Comparison of ENCODE assay signal across 9 cellular contexts in genomic region chr11:119339581-119340334, GRCh38. TPM values are rescaled to one million over a fixed set of nuclear protein-coding genes. Genes with fewer than 3 reads are reported as not detected.
DNase-seq lines count a peak whose midpoint lies in the region; ATAC-seq, FAIRE-seq and TF ChIP-seq lines count a peak whose summit lies in the region.
"Had no signal": no experiment of that assay in that cellular context is flagged by ENCODE, and none has a peak within 500 bp of the region (broad histone marks: within the 10 kb centered on the region; RNA-seq: fewer than 3 reads in every experiment).

No MANE protein-coding gene starts in this region.

- ATAC-seq in IMR-90 (ENCODE audit: low read depth) (peak; percentile 43), pancreas (peak; percentile 66 to 77 (median 72)), HG02870 (IDR thresholded peaks at IDR 0.05; ENCODE audit: unreplicated experiment) (no peak)

- TF ChIP-seq POLR2A in IMR-90 (IDR thresholded peaks at IDR 0.05; ENCODE audit: low read depth, low read length) (no peak), adrenal gland (IDR thresholded peaks at IDR 0.05) (no peak)

- H3K4me2 ChIP-seq in IMR-90 (ENCODE audit: low read depth, low read length) = peak overlapping the region; percentile 56

- H3K56ac ChIP-seq in IMR-90 (ENCODE audit: extremely low read depth, insufficient read depth, low read length) = no peak overlapping the region; the same call in 1 of the 2 replicates

- TF ChIP-seq CTCF in IMR-90 (conservative IDR thresholded peaks at IDR 0.05; ENCODE audit: low read depth, low read length) (peak; percentile 83), adrenal gland (IDR thresholded peaks at IDR 0.05) (peak; percentile 58 to 89 (median 76)), pancreas (IDR thresholded peaks at IDR 0.05) (peak; percentile 76 to 93 (median 84))

- dilution Hi-C loops in IMR-90 (cut with HindIII; ENCODE audit: low sequenced_read_pairs, unreplicated experiment) = no loop called here

- H3K9me1 ChIP-seq in IMR-90 (ENCODE audit: insufficient read depth, low read length) = peaks cover 10% of the 10 kb centered on the region

- H3K4me1 ChIP-seq in IMR-90 (ENCODE audit: control insufficient read depth, insufficient read depth, low read length) (peaks cover 26% of the 10 kb centered on the region), adrenal gland (replicated peaks in 1 of 2) (peaks cover 23 to 49% of the 10 kb centered on the region in 2 donors), pancreas (peaks cover 4 to 25% (median 16%) of the 10 kb centered on the region in 3 donors)

- H2BK15ac ChIP-seq in IMR-90 (ENCODE audit: low read depth, low read length) = peak overlapping the region; percentile 59; the same call in 1 of the 3 replicates

- no peaks in the 10 kb centered on the region for H3K9me3 ChIP-seq in IMR-90 (ENCODE audit: control insufficient read depth, insufficient read depth, low read length)
- H3K9me3 ChIP-seq in adrenal gland (replicated peaks in 1 of 3) = no peaks in the 10 kb centered on the region
- H3K9me3 ChIP-seq in pancreas = no peaks in the 10 kb centered on the region

- H4K91ac ChIP-seq in IMR-90 (ENCODE audit: insufficient read depth, low read depth, low read length) = peak overlapping the region; percentile 95

- intact Hi-C loops in IMR-90 (cut with micrococcal nuclease) = loop anchor here (2.0 to 5.0 kb wide), 2 partner anchors 19 to 192 kb away; partner anchors contain the start of gene ABCG4
- intact Hi-C loops in adrenal gland (cut with DNase I) = loop anchor here in 1 of 2 donors (5.0 to 10.0 kb wide), 3 partner anchors 38 to 135 kb away; partner anchors contain the start of gene CBL
- intact Hi-C loops in cardiac septum (cut with DNase I) = loop anchor here (2.0 kb wide), 1 partner anchor 33 kb away; no protein-coding TSS in a partner anchor
- intact Hi-C loops in pancreas (cut with DNase I) = loop anchor here in 1 of 3 donors (5.0 kb wide), 1 partner anchor 38 kb away; no protein-coding TSS in a partner anchor

- H4K8ac ChIP-seq in IMR-90 (ENCODE audit: low read depth in 2 of 2, low read length in 2 of 2) = peak overlapping the region; percentile 17 to 78; a peak in 3 of 4 replicates

- peaks cover 16 to 39% of the 10 kb centered on the region in 2 experiments; a peak in 3 of 4 replicates for H3K79me1 ChIP-seq in IMR-90 (ENCODE audit: low read depth in 1 of 2, low read length in 2 of 2)

- no peak for FAIRE-seq in pancreas (lab: Jason Lieb, UNC)
- no peak for FAIRE-seq in urothelium cell line (lab: Jason Lieb, UNC)

- peak overlapping the region; percentile 65 for H2BK20ac ChIP-seq in IMR-90 (ENCODE audit: low read depth, low read length)

- in situ Hi-C loops in IMR-90 (cut with MboI; ENCODE audit: low sequenced_read_pairs) = no loop called here

- H3K4me3 ChIP-seq in IMR-90 (ENCODE audit: insufficient read depth, low read depth, low read length) (peak overlapping the region; percentile 49), adrenal gland (peak overlapping the region in 2 of 4 donors; percentile 45 to 72), pancreas (peak overlapping the region; percentile 21 to 59 (median 40))

- H3K27ac ChIP-seq in IMR-90 (ENCODE audit: insufficient read depth, low read length) (peak overlapping the region; percentile 74), adrenal gland (peak overlapping the region in 4 of 5 donors; percentile 42 to 87 (median 74)), pancreas (peak overlapping the region; percentile 36 to 86 (median 76))

- CTCF ChIA-PET in IMR-90 (lab: Yijun Ruan, JAX) = interaction anchor here (0.5 to 2.4 kb wide), 12 partner anchors 14 to 880 kb away, joined by 3 to 16 read pairs (median 3); partner anchors contain the start of gene USP2

- POLR2A ChIA-PET in IMR-90 (lab: Charles Lee; ENCODE audit: unreplicated experiment) = no interaction called here

- H3K36me3 ChIP-seq in IMR-90 (ENCODE audit: control insufficient read depth, insufficient read depth, low read length) (peaks cover 2% of the 10 kb centered on the region; the same call in 1 of the 2 replicates), adrenal gland (replicated peaks in 1 of 2) (peaks cover 0 to 11% of the 10 kb centered on the region in 2 donors), pancreas (no peaks in the 10 kb centered on the region)

- H3K14ac ChIP-seq in IMR-90 (replicated peaks; ENCODE audit: low read depth, low read length) = peak overlapping the region; percentile 74

- peak overlapping the region; percentile 81 for H2BK120ac ChIP-seq in IMR-90 (ENCODE audit: low read depth, low read length)

- H4K20me1 ChIP-seq in IMR-90 (ENCODE audit: insufficient read depth, low read length) = peaks cover 5% of the 10 kb centered on the region; the same call in 1 of the 2 replicates

- no peak overlapping the region; the same call in 1 of the 2 replicates for H3K18ac ChIP-seq in IMR-90 (ENCODE audit: low read depth, low read length)

- peak overlapping the region; percentile 84 for H2AK9ac ChIP-seq in IMR-90 (replicated peaks; ENCODE audit: low read depth, low read length, poor library complexity)

- peak; percentile 57 for TF ChIP-seq RAD21 in IMR-90 (IDR thresholded peaks at IDR 0.05; ENCODE audit: low read length)

- H3K27me3 ChIP-seq in IMR-90 (ENCODE audit: control insufficient read depth, insufficient read depth, low read length) (no peaks in the 10 kb centered on the region; the same call in 1 of the 2 replicates), adrenal gland (no peaks in the 10 kb centered on the region), pancreas (no peaks in the 10 kb centered on the region)

- peak overlapping the region; percentile 84 for H3K4ac ChIP-seq in IMR-90 (ENCODE audit: low read depth, low read length)

- no TSS peak for BruUV-seq in IMR-90 (replicated peaks; lab: Mats Ljungman, UMichigan)

- DNase-seq in COR-L47 (lab: John Stamatoyannopoulos, UW) (peak; percentile 3), IMR-90 (no peak), adrenal gland (peak in 5 of 7 donors; percentile 69 to 78 (median 73)), cardiac septum (ENCODE audit: low spot score) (peak; percentile 78), pancreas (peak; percentile 59 to 93 (median 76)), urothelium cell line (ENCODE audit: low spot score) (no peak), HPDE6-E6E7 (ENCODE audit: extremely low spot score) (no peak)

- WGBS in IMR-90 (ENCODE audit: extremely low coverage in 2 of 2, insufficient read length in 1 of 2), 2 experiments = 3% methylated on average over 39 of the region's 88 CpGs; no CpG with 5 or more reads in 1 of the 2 experiments
- WGBS in adrenal gland, 4 donors = 5% methylated on average over 35 to 88 of the region's 88 CpGs; no CpG with 5 or more reads in 1 of the 4 donors
- WGBS in pancreas, 2 donors = 3 to 4% methylated on average over 76 to 88 of the region's 88 CpGs

- H2AFZ ChIP-seq in IMR-90 (replicated peaks; ENCODE audit: low read length, poor library complexity) = peak overlapping the region; percentile 92

- peak overlapping the region; percentile 42 for H4K5ac ChIP-seq in IMR-90 (ENCODE audit: low read depth, low read length)

- H3K9ac ChIP-seq in IMR-90 (ENCODE audit: low read depth, low read length) = peak overlapping the region; percentile 54

- H3K23ac ChIP-seq in IMR-90 (ENCODE audit: low read depth, low read length) = peak overlapping the region; percentile 93

- H2AK5ac ChIP-seq in IMR-90 (ENCODE audit: low read depth, low read length) = peak overlapping the region; percentile 72

- H2BK5ac ChIP-seq in IMR-90 (ENCODE audit: low read depth, low read length, poor library complexity, severe bottlenecking) = peak overlapping the region; percentile 44

TF ChIP-seq in IMR-90, 13 proteins besides CTCF, POLR2A, EP300 and RAD21 (continues in another document):
- TF ChIP-seq MAZ (IDR thresholded peaks at IDR 0.05; ENCODE audit: borderline replicate concordance, low read depth, low read length) = peak; percentile 80; the same call in 1 of the 2 replicates

RNA-seq across cellular contexts. Expression of gene C1QTNF5, which starts 0.9 kb away (rescaled TPM):
- total RNA-seq in IMR-90 (2012; rRNA removed) (1.9 and 2.0 TPM in 2 replicates), adrenal gland (10 to 100 TPM; 10.3 to 46.9 (median 23.0) TPM), cardiac septum (33.8 TPM), pancreas (10 to 100 TPM in 3 of 6 donors, 1 to 10 TPM in 3; 6.7 to 22.9 (median 10.4) TPM)
- polyA plus RNA-seq in IMR-90 (2012; rRNA removed) (5.4 and 5.8 TPM in 2 replicates), adrenal gland (10 to 100 TPM in 2 of 3 donors, 1 to 10 TPM in 1; 1.8 to 25.9 (median 20.3) TPM), pancreas (10 to 100 TPM; 22.2 to 27.9 TPM)
- polyA plus RNA-seq in IMR-90 (2012; cell fraction: cytosol; rRNA removed) = 5.1 and 9.5 TPM in 2 replicates
- 5.6 and 7.4 TPM in 2 replicates for polyA plus RNA-seq in IMR-90 (2012; cell fraction: nucleus; rRNA removed; ENCODE audit: low replicate concordance)
- total RNA-seq: SK-MEL-5 had no signal

RNA-seq across cellular contexts. Expression of gene RNF26, which starts 5.4 kb away (rescaled TPM):
- total RNA-seq in IMR-90 (2012; rRNA removed) (3.4 and 3.6 TPM in 2 replicates), adrenal gland (10 to 100 TPM in 7 of 8 donors, 1 to 10 TPM in 1; 8.9 to 28.0 (median 20.6) TPM), cardiac septum (10.7 TPM), pancreas (10 to 100 TPM in 2 of 6 donors, 1 to 10 TPM in 4; 5.6 to 11.5 (median 8.5) TPM)
- polyA plus RNA-seq in IMR-90 (2012; rRNA removed) (36.7 and 38.1 TPM in 2 replicates), adrenal gland (10 to 100 TPM in 2 of 3 donors, 1 to 10 TPM in 1; 9.6 to 13.0 (median 10.7) TPM), pancreas (1 to 10 TPM; 4.9 to 8.8 TPM)
- 34.0 and 44.0 TPM in 2 replicates for polyA plus RNA-seq in IMR-90 (2012; cell fraction: cytosol; rRNA removed)
- 7.8 and 14.3 TPM in 2 replicates for polyA plus RNA-seq in IMR-90 (2012; cell fraction: nucleus; rRNA removed; ENCODE audit: low replicate concordance)

RNA-seq across cellular contexts. Expression of gene MFRP, which starts 6.7 kb away (rescaled TPM):
- total RNA-seq in IMR-90 (2012; rRNA removed) = not detected in 2 replicates
- polyA plus RNA-seq in IMR-90 (2012; rRNA removed) = not detected in 2 replicates
- 0.02 and 0.05 TPM in 2 replicates for polyA plus RNA-seq in IMR-90 (2012; cell fraction: cytosol; rRNA removed)
- polyA plus RNA-seq in IMR-90 (2012; cell fraction: nucleus; rRNA removed; ENCODE audit: low replicate concordance) = not detected in 2 replicates
- total RNA-seq in adrenal gland = under 1 TPM in 1 of 8 donors, not detected in 7; under 0.01 TPM
- polyA plus RNA-seq in adrenal gland = not detected
- total RNA-seq in cardiac septum = not detected
- total RNA-seq in pancreas = not detected
- not detected for polyA plus RNA-seq in pancreas
- total RNA-seq: SK-MEL-5 had no signal

RNA-seq across cellular contexts. Expression of gene MCAM, which starts 22.8 kb away (rescaled TPM):
- total RNA-seq in IMR-90 (2012; rRNA removed) (131 and 165 TPM in 2 replicates), adrenal gland (100 to 1,000 TPM in 1 of 8 donors, 10 to 100 TPM in 7; 15.3 to 143 (median 45.8) TPM), cardiac septum (110 TPM), pancreas (10 to 100 TPM; 11.2 to 46.7 (median 19.6) TPM)
- polyA plus RNA-seq in IMR-90 (2012; rRNA removed) (79.4 and 95.1 TPM in 2 replicates), adrenal gland (10 to 100 TPM; 17.2 to 48.5 (median 30.5) TPM), pancreas (10 to 100 TPM; 20.3 to 24.0 TPM)
- polyA plus RNA-seq in IMR-90 (2012; cell fraction: cytosol; rRNA removed) = 197 and 220 TPM in 2 replicates
- 58.2 and 150 TPM in 2 replicates for polyA plus RNA-seq in IMR-90 (2012; cell fraction: nucleus; rRNA removed; ENCODE audit: low replicate concordance)

RNA-seq across cellular contexts. Expression of gene USP2, which starts 41.7 kb away (rescaled TPM):
- total RNA-seq in IMR-90 (2012; rRNA removed) (under 0.01 and 0.18 TPM in 2 replicates), adrenal gland (10 to 100 TPM in 4 of 8 donors, 1 to 10 TPM in 4; 3.9 to 28.7 (median 13.0) TPM), cardiac septum (80.0 TPM), pancreas (1 to 10 TPM; 4.4 to 9.1 (median 6.6) TPM)
- polyA plus RNA-seq in IMR-90 (2012; rRNA removed) (0.63 and 0.79 TPM in 2 replicates), adrenal gland (10 to 100 TPM in 1 of 3 donors, 1 to 10 TPM in 2; 4.6 to 11.8 (median 9.1) TPM), pancreas (10 to 100 TPM in 1 of 2 donors, 1 to 10 TPM in 1; 5.9 to 15.4 TPM)
- polyA plus RNA-seq in IMR-90 (2012; cell fraction: cytosol; rRNA removed) = 0.25 and 0.74 TPM in 2 replicates
- 1.8 and 3.1 TPM in 2 replicates for polyA plus RNA-seq in IMR-90 (2012; cell fraction: nucleus; rRNA removed; ENCODE audit: low replicate concordance)

Comparison
In these comparisons a context has a peak if more than half of its experiments do, and no peak if none do; other contexts are left out.
1. DNase-seq: peak in COR-L47 (single experiment), adrenal gland (5 of 7), cardiac septum (single experiment) and pancreas (6 of 6); none in IMR-90 (single experiment), urothelium cell line (single experiment) and HPDE6-E6E7 (single experiment).
2. Peak in every context shown above with its lines, with median percentiles within 50 percentile points of each other: H3K27ac ChIP-seq and CTCF ChIP-seq.